Comparison of ENCODE assay signal across 8 cellular contexts in genomic region chr19:36688058-36688457, GRCh38. TPM values are rescaled to one million over a fixed set of nuclear protein-coding genes. Genes with fewer than 3 reads are reported as not detected.
A peak's percentile ranks its signal among the peaks of the same experiment; 100 is the strongest.
DNase-seq lines count a peak whose midpoint lies in the region; ATAC-seq, FAIRE-seq and TF ChIP-seq lines count a peak whose summit lies in the region.

No MANE protein-coding gene starts in this region.

- no peaks in the 10 kb centered on the region for H3K27me3 ChIP-seq in thoracic aorta (replicated peaks; ENCODE audit: insufficient read depth)

- H3K9me3 ChIP-seq in kidney (ENCODE audit: control insufficient read depth in 1 of 2, low read length in 2 of 2) (no peaks in the 10 kb centered on the region), thoracic aorta (peaks cover 14% of the 10 kb centered on the region)

- peak overlapping the region; percentile 96 to 99 for H3K4me3 ChIP-seq in kidney (ENCODE audit: low read length in 2 of 2)
- peak overlapping the region; percentile 99 for H3K4me3 ChIP-seq in thoracic aorta

- FAIRE-seq in kidney (lab: Jason Lieb, UNC): no peak

- peaks cover 71% of the 10 kb centered on the region for H3K36me3 Mint-ChIP-seq in activated CD4-positive, alpha-beta T cell treated with anti-CD3 and anti-CD28 coated beads, Interleukin-2, amount 10 ng/mL, durations not matched to agents 7 days and 5 days (ENCODE audit: low read depth)
- peaks cover 63 to 80% of the 10 kb centered on the region in 2 donors for H3K36me3 Mint-ChIP-seq in activated naive CD4-positive, alpha-beta T cell treated with anti-CD3 and anti-CD28 coated beads, Interleukin-2, amount 50 U/mL, for 72 hours

- peaks cover 6 to 12% of the 10 kb centered on the region in 2 donors for H3K4me1 ChIP-seq in kidney (ENCODE audit: control insufficient read depth in 1 of 2, insufficient read depth in 1 of 2, low read depth in 1 of 2, low read length in 2 of 2)
- peaks cover 13 to 20% of the 10 kb centered on the region in 2 donors for H3K4me1 ChIP-seq in thoracic aorta (ENCODE audit: control insufficient read depth in 1 of 2, low read depth in 2 of 2)

- H3K4me3 Mint-ChIP-seq in activated CD4-positive, alpha-beta T cell treated with anti-CD3 and anti-CD28 coated beads, Interleukin-2, amount 10 ng/mL, durations not matched to agents 7 days and 5 days: peak overlapping the region; percentile 98

- no peak overlapping the region for H3K27ac ChIP-seq in kidney (ENCODE audit: low read depth in 2 of 2, low read length in 2 of 2)
- peak overlapping the region in 1 of 2 donors; percentile 39 for H3K27ac ChIP-seq in thoracic aorta

- peak overlapping the region; percentile 96 for H3K27ac Mint-ChIP-seq in activated CD4-positive, alpha-beta T cell treated with anti-CD3 and anti-CD28 coated beads, Interleukin-2, amount 10 ng/mL, durations not matched to agents 7 days and 5 days
- peak overlapping the region; percentile 96 to 98 for H3K27ac Mint-ChIP-seq in activated naive CD4-positive, alpha-beta T cell treated with anti-CD3 and anti-CD28 coated beads, Interleukin-2, amount 50 U/mL, for 72 hours

- peaks cover 26% of the 10 kb centered on the region for H3K9me3 Mint-ChIP-seq in activated CD4-positive, alpha-beta T cell treated with anti-CD3 and anti-CD28 coated beads, Interleukin-2, amount 10 ng/mL, durations not matched to agents 7 days and 5 days
- peaks cover 18 to 26% of the 10 kb centered on the region in 2 donors for H3K9me3 Mint-ChIP-seq in activated naive CD4-positive, alpha-beta T cell treated with anti-CD3 and anti-CD28 coated beads, Interleukin-2, amount 50 U/mL, for 72 hours

- no peaks in the 10 kb centered on the region for H3K27me3 Mint-ChIP-seq in activated CD4-positive, alpha-beta T cell treated with anti-CD3 and anti-CD28 coated beads, Interleukin-2, amount 10 ng/mL, durations not matched to agents 7 days and 5 days

- peak overlapping the region; percentile 60 to 72 for H3K9ac ChIP-seq in kidney (ENCODE audit: low read length in 2 of 2)

- H3K4me1 Mint-ChIP-seq in activated CD4-positive, alpha-beta T cell treated with anti-CD3 and anti-CD28 coated beads, Interleukin-2, amount 10 ng/mL, durations not matched to agents 7 days and 5 days: peaks cover 29% of the 10 kb centered on the region

- no peak for TF ChIP-seq CTCF in kidney (IDR thresholded peaks at IDR 0.05; ENCODE audit: borderline replicate concordance, extremely low read depth, insufficient read depth)
- no peak for TF ChIP-seq CTCF in thoracic aorta (IDR thresholded peaks at IDR 0.05)

- intact Hi-C loops in kidney (cut with DNase I): no loop called here

- no peak for ATAC-seq in activated naive CD4-positive, alpha-beta T cell treated with anti-CD3 and anti-CD28 coated beads, Interleukin-2, amount 50 U/mL, for 72 hours
- no peak for ATAC-seq in thoracic aorta (ENCODE audit: insufficient number of reproducible peaks, low FRiP score, low read depth)

- H3K36me3 ChIP-seq in kidney (ENCODE audit: control insufficient read depth in 1 of 2, insufficient read depth in 2 of 2, low read length in 2 of 2) (peaks cover 11 to 13% of the 10 kb centered on the region in 2 donors), thoracic aorta (peaks cover 36% of the 10 kb centered on the region)

- CTCF ChIA-PET in activated CD4-positive, alpha-beta T cell treated with anti-CD3 and anti-CD28 coated beads, Interleukin-2, amount 10 ng/mL, durations not matched to agents 7 days and 5 days (lab: Charles Lee): no interaction called here

- POLR2A ChIA-PET in activated CD4-positive, alpha-beta T cell treated with anti-CD3 and anti-CD28 coated beads, Interleukin-2, amount 10 ng/mL, durations not matched to agents 7 days and 5 days (lab: Charles Lee): no interaction called here

- DNase-seq in activated CD4-positive, alpha-beta T cell treated with anti-CD3 and anti-CD28 coated beads, Interleukin-2, amount 10 ng/mL, durations not matched to agents 7 days and 5 days: no peak
- no peak for DNase-seq in activated CD4-positive, alpha-beta T cell treated with anti-CD3 and anti-CD28 coated beads for 1 hour
- DNase-seq in activated naive CD4-positive, alpha-beta T cell treated with anti-CD3 and anti-CD28 coated beads, Interleukin-2, amount 50 U/mL, for 72 hours (ENCODE audit: low spot score in 2 of 2): no peak
- DNase-seq in kidney: no peak
- DNase-seq in thoracic aorta (ENCODE audit: low spot score): no peak
- DNase-seq in NCI-H1417 (lab: John Stamatoyannopoulos, UW): no peak
- no peak for DNase-seq in stimulated activated CD4-positive, alpha-beta T cell treated with anti-CD3 and anti-CD28 coated beads, Interleukin-4, amount 100 ng/mL, for 24 hours
- DNase-seq in NCI-H1417 treated with DMSO at 0.1 percent for 48 hours (lab: John Stamatoyannopoulos, UW): no peak

RNA-seq across cellular contexts. Expression of gene ZNF567, which starts 0.6 kb away (rescaled TPM):
- 10 to 100 TPM; 10.8 to 12.1 TPM for total RNA-seq in activated CD4-positive, alpha-beta T cell treated with anti-CD3 and anti-CD28 coated beads, Interleukin-2, amount 10 ng/mL, durations not matched to agents 7 days and 5 days
- 1 to 10 TPM; 5.4 to 7.4 TPM for total RNA-seq in activated naive CD4-positive, alpha-beta T cell treated with anti-CD3 and anti-CD28 coated beads, Interleukin-2, amount 50 U/mL, for 72 hours
- 9.8 TPM for total RNA-seq in kidney
- 4.0 TPM for polyA plus RNA-seq in kidney (ENCODE audit: insufficient read depth, low read depth, low replicate concordance)
- total RNA-seq in thoracic aorta: 1 to 10 TPM; 5.6 to 8.4 TPM

RNA-seq across cellular contexts. Expression of gene ZNF461, which starts 21.4 kb away (rescaled TPM):
- total RNA-seq in activated CD4-positive, alpha-beta T cell treated with anti-CD3 and anti-CD28 coated beads, Interleukin-2, amount 10 ng/mL, durations not matched to agents 7 days and 5 days: 1 to 10 TPM; 7.4 to 9.8 TPM
- total RNA-seq in activated naive CD4-positive, alpha-beta T cell treated with anti-CD3 and anti-CD28 coated beads, Interleukin-2, amount 50 U/mL, for 72 hours: 1 to 10 TPM; 3.2 to 4.8 TPM
- 11.8 TPM for total RNA-seq in kidney
- 3.2 TPM for polyA plus RNA-seq in kidney (ENCODE audit: insufficient read depth, low read depth, low replicate concordance)
- 10 to 100 TPM in 1 of 2 donors, 1 to 10 TPM in 1; 9.3 to 27.9 TPM for total RNA-seq in thoracic aorta
